Comparison of ENCODE assay signal across 2 cellular contexts in the genomic region with DNA sequence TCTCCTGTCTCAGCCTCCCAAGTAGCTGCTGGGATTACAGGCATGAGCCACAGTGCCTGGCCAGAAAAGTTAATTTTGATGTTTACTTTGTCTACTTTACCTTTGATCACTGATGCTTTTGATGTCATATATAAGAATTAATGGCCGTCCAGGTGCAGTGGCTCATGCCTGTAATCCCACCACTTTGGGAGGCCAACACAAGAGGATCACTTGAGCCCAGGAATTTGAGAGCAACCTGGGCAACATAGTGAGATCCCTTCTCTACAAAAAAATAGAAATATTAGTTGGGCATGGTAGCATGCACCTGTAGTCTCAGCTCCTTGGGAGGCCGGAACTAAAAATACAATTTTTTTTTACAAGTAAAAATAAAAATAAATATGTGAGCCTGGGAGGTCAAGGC.
TF ChIP-seq lines count a peak whose summit lies in the region.

No MANE protein-coding gene starts in this region.

TF ChIP-seq in HepG2, 621 proteins besides CTCF, POLR2A, EP300 and RAD21:
- TF ChIP-seq ZNF451 (CRISPR knock-in tag; IDR thresholded peaks at IDR 0.05) (no peak), ZNF121 (CRISPR knock-in tag; IDR thresholded peaks at IDR 0.05) (peak; percentile 69; the same call in 1 of the 2 replicates)

TF ChIP-seq in K562, 482 proteins besides CTCF, POLR2A, EP300 and RAD21:
- no peak for TF ChIP-seq GTF2A2 (tag; IDR thresholded peaks at IDR 0.05)
- TF ChIP-seq ZNF121 (CRISPR knock-in tag; conservative IDR thresholded peaks at IDR 0.05) = peak; percentile 51; the same call in 1 of the 2 replicates
- TF ChIP-seq, protein P1, sequence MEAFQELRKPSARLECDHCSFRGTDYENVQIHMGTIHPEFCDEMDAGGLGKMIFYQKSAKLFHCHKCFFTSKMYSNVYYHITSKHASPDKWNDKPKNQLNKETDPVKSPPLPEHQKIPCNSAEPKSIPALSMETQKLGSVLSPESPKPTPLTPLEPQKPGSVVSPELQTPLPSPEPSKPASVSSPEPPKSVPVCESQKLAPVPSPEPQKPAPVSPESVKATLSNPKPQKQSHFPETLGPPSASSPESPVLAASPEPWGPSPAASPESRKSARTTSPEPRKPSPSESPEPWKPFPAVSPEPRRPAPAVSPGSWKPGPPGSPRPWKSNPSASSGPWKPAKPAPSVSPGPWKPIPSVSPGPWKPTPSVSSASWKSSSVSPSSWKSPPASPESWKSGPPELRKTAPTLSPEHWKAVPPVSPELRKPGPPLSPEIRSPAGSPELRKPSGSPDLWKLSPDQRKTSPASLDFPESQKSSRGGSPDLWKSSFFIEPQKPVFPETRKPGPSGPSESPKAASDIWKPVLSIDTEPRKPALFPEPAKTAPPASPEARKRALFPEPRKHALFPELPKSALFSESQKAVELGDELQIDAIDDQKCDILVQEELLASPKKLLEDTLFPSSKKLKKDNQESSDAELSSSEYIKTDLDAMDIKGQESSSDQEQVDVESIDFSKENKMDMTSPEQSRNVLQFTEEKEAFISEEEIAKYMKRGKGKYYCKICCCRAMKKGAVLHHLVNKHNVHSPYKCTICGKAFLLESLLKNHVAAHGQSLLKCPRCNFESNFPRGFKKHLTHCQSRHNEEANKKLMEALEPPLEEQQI (IDR thresholded peaks at IDR 0.05) = no peak
